ENCODE assay signal across 8 cellular contexts in the genomic region with DNA sequence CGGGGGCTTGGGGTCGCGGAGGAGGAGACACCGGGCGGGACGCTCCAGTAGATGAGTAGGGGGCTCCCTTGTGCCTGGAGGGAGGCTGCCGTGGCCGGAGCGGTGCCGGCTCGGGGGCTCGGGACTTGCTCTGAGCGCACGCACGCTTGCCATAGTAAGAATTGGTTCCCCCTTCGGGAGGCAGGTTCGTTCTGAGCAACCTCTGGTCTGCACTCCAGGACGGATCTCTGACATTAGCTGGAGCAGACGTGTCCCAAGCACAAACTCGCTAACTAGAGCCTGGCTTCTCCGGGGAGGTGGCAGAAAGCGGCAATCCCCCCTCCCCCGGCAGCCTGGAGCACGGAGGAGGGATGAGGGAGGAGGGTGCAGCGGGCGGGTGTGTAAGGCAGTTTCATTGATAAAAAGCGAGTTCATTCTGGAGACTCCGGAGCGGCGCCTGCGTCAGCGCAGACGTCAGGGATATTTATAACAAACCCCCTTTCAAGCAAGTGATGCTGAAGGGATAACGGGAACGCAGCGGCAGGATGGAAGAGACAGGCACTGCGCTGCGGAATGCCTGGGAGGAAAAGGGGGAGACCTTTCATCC. TPM values are rescaled to one million over a fixed set of nuclear protein-coding genes. Genes with fewer than 3 reads are reported as not detected.
A peak's percentile ranks its signal among the peaks of the same experiment; 100 is the strongest.
DNase-seq lines count a peak whose midpoint lies in the region; ATAC-seq and TF ChIP-seq lines count a peak whose summit lies in the region.

No MANE protein-coding gene starts in this region.

- peak overlapping the region; percentile 65 for H3K4me3 ChIP-seq in SJCRH30
- H3K4me3 ChIP-seq in right atrium auricular region: peak overlapping the region; percentile 89 to 97

- H3K9me3 ChIP-seq in SJCRH30 (replicated peaks): no peaks in the 10 kb centered on the region
- H3K9me3 ChIP-seq in right atrium auricular region: no peaks in the 10 kb centered on the region

- H3K36me3 ChIP-seq in SJCRH30 (no peaks in the 10 kb centered on the region), right atrium auricular region (peaks cover 40% of the 10 kb centered on the region)

- intact Hi-C loops in posterior vena cava (cut with DNase I): no loop called here

- H3K27me3 ChIP-seq in SJCRH30 (no peaks in the 10 kb centered on the region), right atrium auricular region (no peaks in the 10 kb centered on the region)

- peak overlapping the region; percentile 98 for H3K27ac ChIP-seq in SJCRH30
- H3K27ac ChIP-seq in angular gyrus (ENCODE audit: low read depth, low read length): peak overlapping the region; percentile 95
- peak overlapping the region; percentile 99 to 100 for H3K27ac ChIP-seq in right atrium auricular region

- no peaks in the 10 kb centered on the region; the same call in 1 of the 2 replicates for H3K4me1 ChIP-seq in SJCRH30
- H3K4me1 ChIP-seq in right atrium auricular region: peaks cover 2 to 36% of the 10 kb centered on the region in 2 donors

- no peak for TF ChIP-seq CTCF in right atrium auricular region (IDR thresholded peaks at IDR 0.05)

- peak; percentile 11 for ATAC-seq in HG03045 (IDR thresholded peaks at IDR 0.05; ENCODE audit: unreplicated experiment)

- DNase-seq in D341Med (ENCODE audit: low spot score) (peak; percentile 50), SJCRH30 (peak; percentile 14 to 36), right atrium auricular region (ENCODE audit: low spot score) (peak; percentile 83), posterior vena cava (ENCODE audit: low spot score) (peak; percentile 93), activated gamma-delta T cell treated with Interleukin-2 at 50 U/mL for 16 hours (no peak), NCI-H128 (lab: John Stamatoyannopoulos, UW; ENCODE audit: unreplicated experiment) (no peak)

RNA-seq across cellular contexts. Expression of gene FOS, which starts 0.6 kb away (rescaled TPM):
- total RNA-seq in SJCRH30 (2014; rRNA removed; shearing (Covaris generic)): 2.9 and 3.1 TPM in 2 replicates
- 100 to 1,000 TPM; 232 to 555 TPM for total RNA-seq in right atrium auricular region
- total RNA-seq in posterior vena cava: 100 to 1,000 TPM; 485 to 992 TPM

Comparison
In these comparisons a context has a peak if more than half of its experiments do, and no peak if none do; other contexts are left out.
1. DNase-seq: peak in D341Med (single experiment), SJCRH30 (2 of 2), right atrium auricular region (single experiment) and posterior vena cava (single experiment); none in activated gamma-delta T cell treated with Interleukin-2 at 50 U/mL for 16 hours (single experiment) and NCI-H128 (single experiment).
2. RNA of gene FOS, which starts 0.6 kb away (total RNA-seq): 485 to 992 TPM in posterior vena cava and 232 to 555 TPM in right atrium auricular region; 2.9 to 3.1 TPM in SJCRH30; every median in the first group is over 10 times any median in the second.
3. Peak in every context shown above with its lines, with median percentiles within 50 percentile points of each other: H3K27ac ChIP-seq.